ENCODE assay signal across 27 cellular contexts in the genomic region with DNA sequence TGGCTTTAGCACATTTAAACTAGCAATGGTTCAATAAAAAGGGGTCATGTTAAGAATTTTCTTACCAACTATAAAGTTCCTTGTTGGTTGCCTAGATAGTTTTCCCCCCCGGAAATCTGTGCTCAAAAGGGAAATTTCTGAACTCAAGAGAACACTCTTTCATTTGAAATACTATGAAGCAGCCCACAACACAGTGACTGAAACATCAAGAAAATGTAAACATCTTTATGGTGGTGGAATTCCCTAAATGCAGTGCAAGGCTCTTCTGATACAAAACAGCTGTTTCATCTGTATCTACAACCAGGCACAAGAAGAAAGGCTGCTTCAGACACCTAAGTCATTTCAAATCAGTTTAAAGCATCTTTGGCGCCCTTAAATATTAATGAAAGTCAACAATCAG.
A peak's percentile ranks its signal among the peaks of the same experiment; 100 is the strongest.
DNase-seq lines count a peak whose midpoint lies in the region; FAIRE-seq and TF ChIP-seq lines count a peak whose summit lies in the region.
"Had no signal": no experiment of that assay in that cellular context is flagged by ENCODE, and none has a peak within 500 bp of the region (broad histone marks: within the 10 kb centered on the region; RNA-seq: fewer than 3 reads in every experiment).

No MANE protein-coding gene starts in this region.

- FAIRE-seq in frontal cortex (lab: Jason Lieb, UNC), result no peak
- FAIRE-seq: GM12878, HTR-8/SVneo had no signal

- peak overlapping the region; percentile 3 for H3K27ac ChIP-seq in hepatocyte
- H3K27ac ChIP-seq in osteoblast (ENCODE audit: low read depth, low read length), result no peak overlapping the region
- H3K27ac ChIP-seq: C4-2B, GM23248, Peyer's patch had no signal

- TF ChIP-seq CTCF in BE2C (IDR thresholded peaks at IDR 0.05; ENCODE audit: low read depth, low read length) (no peak), hepatocyte (IDR thresholded peaks at IDR 0.05; ENCODE audit: poor library complexity) (no peak), osteoblast (IDR thresholded peaks at IDR 0.05; ENCODE audit: extremely low read depth, low read depth, low read length) (no peak)

- DNase-seq in BE2C, result no peak
- peak; percentile 50 for DNase-seq in adipocyte (ENCODE audit: low read depth)
- DNase-seq in hepatocyte (ENCODE audit: low spot score), result no peak
- no peak for DNase-seq in osteoblast (ENCODE audit: insufficient read length, low spot score, missing footprints)
- DNase-seq in NK-92 (lab: John Stamatoyannopoulos, UW; ENCODE audit: unreplicated experiment), result no peak
- no peak for DNase-seq in frontal cortex (ENCODE audit: low spot score in 2 of 2)
- DNase-seq in DMS153 treated with DMSO at 0.1 percent for 48 hours (lab: John Stamatoyannopoulos, UW; ENCODE audit: unreplicated experiment), result no peak
- DNase-seq: Caco-2; CD8-positive, alpha-beta T cell; DMS79; EL; GDM1; GM23248; HFFc6; KBM-7; MV-4-11; NCI-H1105 treated with DMSO at 0.1 percent for 48 hours; NCI-H1694; NCI-H2029 treated with DMSO at 0.1 percent for 48 hours; NCI-H446 treated with DMSO at 0.1 percent for 48 hours; NCI-H526 treated with DMSO at 0.1 percent for 48 hours; Peyer's patch; SHP77 treated with DMSO at 0.1 percent for 48 hours had no signal

- H2AFZ ChIP-seq in hepatocyte, result no peak overlapping the region
- H2AFZ ChIP-seq in osteoblast (ENCODE audit: low read length), result peak overlapping the region; percentile 22
- H2AFZ ChIP-seq: GM23248 had no signal

- no peaks in the 10 kb centered on the region for H3K27me3 ChIP-seq in BE2C
- no peaks in the 10 kb centered on the region for H3K27me3 ChIP-seq in adipocyte (replicated peaks; ENCODE audit: control insufficient read depth, insufficient read depth, low read length)
- no peaks in the 10 kb centered on the region for H3K27me3 ChIP-seq in hepatocyte
- H3K27me3 ChIP-seq in osteoblast (ENCODE audit: insufficient read depth, low read length), result peaks cover 3% of the 10 kb centered on the region
- H3K27me3 ChIP-seq: Peyer's patch had no signal

- H3K9ac ChIP-seq in adipocyte (ENCODE audit: low read length), result no peak overlapping the region
- H3K9ac ChIP-seq: GM23248 had no signal

- H3K9me3 ChIP-seq in BE2C, result no peaks in the 10 kb centered on the region
- H3K9me3 ChIP-seq in adipocyte (ENCODE audit: control insufficient read depth, low read length), result no peaks in the 10 kb centered on the region
- H3K9me3 ChIP-seq in hepatocyte (ENCODE audit: low read depth), result no peaks in the 10 kb centered on the region
- no peaks in the 10 kb centered on the region for H3K9me3 ChIP-seq in osteoblast (ENCODE audit: low read depth, low read length)
- H3K9me3 ChIP-seq: Caco-2, Peyer's patch had no signal

- WGBS in hepatocyte (ENCODE audit: low lambda C conversion rate, missing lambda C conversion rate), result 38% methylated on average over 2 of the region's 2 CpGs

- H3K36me3 ChIP-seq in BE2C (no peaks in the 10 kb centered on the region), adipocyte (ENCODE audit: control insufficient read depth, insufficient read depth, low read length, severe bottlenecking) (no peaks in the 10 kb centered on the region), hepatocyte (replicated peaks; ENCODE audit: insufficient read depth, low read depth) (no peaks in the 10 kb centered on the region), osteoblast (ENCODE audit: insufficient read depth, low read length) (no peaks in the 10 kb centered on the region)
- H3K36me3 ChIP-seq: HAP-1, Peyer's patch had no signal

- no peaks in the 10 kb centered on the region for H3K9me2 ChIP-seq in hepatocyte (replicated peaks; ENCODE audit: insufficient read depth)

- H3K79me2 ChIP-seq in hepatocyte, result no peaks in the 10 kb centered on the region
- no peaks in the 10 kb centered on the region for H3K79me2 ChIP-seq in osteoblast (ENCODE audit: insufficient read depth, low read length)

- H4K20me1 ChIP-seq in hepatocyte (ENCODE audit: insufficient read depth, poor library complexity, severe bottlenecking) (no peaks in the 10 kb centered on the region), osteoblast (ENCODE audit: insufficient read depth, low read length) (no peaks in the 10 kb centered on the region)

- H3K4me1 ChIP-seq in BE2C, result peaks cover 25% of the 10 kb centered on the region
- no peaks in the 10 kb centered on the region for H3K4me1 ChIP-seq in adipocyte (ENCODE audit: control insufficient read depth, insufficient read depth, low read length)
- H3K4me1 ChIP-seq in hepatocyte (ENCODE audit: insufficient read depth), result peaks cover 5% of the 10 kb centered on the region
- H3K4me1 ChIP-seq in osteoblast (ENCODE audit: insufficient read depth, low read length), result no peaks in the 10 kb centered on the region
- H3K4me1 ChIP-seq: Caco-2, Peyer's patch had no signal

- H3K4me3 ChIP-seq in BE2C (ENCODE audit: low read depth, low read length) (peak overlapping the region; percentile 37), adipocyte (ENCODE audit: low read length) (no peak overlapping the region), hepatocyte (no peak overlapping the region), osteoblast (ENCODE audit: insufficient read depth, low read length) (no peak overlapping the region)
- H3K4me3 ChIP-seq: GM12878, GM23248, HAP-1, Peyer's patch had no signal

- H3K4me2 ChIP-seq in hepatocyte, result peak overlapping the region; percentile 5
- no peak overlapping the region for H3K4me2 ChIP-seq in osteoblast (ENCODE audit: insufficient read depth, low read length)
